11 cellular contexts compared by ENCODE assay signal in genomic region chr3:174442317-174442682, GRCh38.
DNase-seq lines count a peak whose midpoint lies in the region; ATAC-seq, FAIRE-seq and TF ChIP-seq lines count a peak whose summit lies in the region.
"Had no signal": no experiment of that assay in that cellular context is flagged by ENCODE, and none has a peak within 500 bp of the region (broad histone marks: within the 10 kb centered on the region; RNA-seq: fewer than 3 reads in every experiment).

No MANE protein-coding gene starts in this region.

- CTCF ChIA-PET in IMR-90 (lab: Yijun Ruan, JAX) = no interaction called here
- CTCF ChIA-PET in H1 (lab: Charles Lee; ENCODE audit: partially characterized antibody) = interaction anchor here (0.7 kb wide), 1 partner anchor 935 kb away, joined by 3 read pairs; no protein-coding TSS in a partner anchor

- H2BK20ac ChIP-seq in IMR-90 (ENCODE audit: low read depth, low read length) (no peak overlapping the region), H1 (ENCODE audit: low read length) (no peak overlapping the region)

- H3K23me2 ChIP-seq in H1 (ENCODE audit: low read depth, low read length) = peaks cover 7% of the 10 kb centered on the region

- H3K18ac ChIP-seq in IMR-90 (ENCODE audit: low read depth, low read length) = peak overlapping the region; percentile 99; the same call in 1 of the 2 replicates
- no peak overlapping the region for H3K18ac ChIP-seq in H1 (ENCODE audit: extremely low read depth, low read length)

- H4K8ac ChIP-seq in IMR-90 (ENCODE audit: low read depth in 2 of 2, low read length in 2 of 2) (peak overlapping the region; percentile 97), H1 (ENCODE audit: extremely low read depth, insufficient read depth, low read length) (no peak overlapping the region)

- H3K4me3 ChIP-seq in ACC112 (ENCODE audit: low read depth, low read length) (peak overlapping the region; percentile 91), IMR-90 (ENCODE audit: insufficient read depth, low read depth, low read length) (peak overlapping the region; percentile 73), H1 (ENCODE audit: extremely low read depth in 1 of 4, insufficient read depth in 2 of 4, low read depth in 3 of 4, low read length in 4 of 4) (peak overlapping the region in 1 of 4 experiments; percentile 88; a peak in 2 of 8 replicates), neuron (ENCODE audit: low read length) (peak overlapping the region; percentile 88)
- H3K4me3 ChIP-seq: mucosa of descending colon had no signal

- TF ChIP-seq POLR2A in IMR-90 (IDR thresholded peaks at IDR 0.05; ENCODE audit: low read depth, low read length) (no peak), H1 (IDR thresholded peaks at IDR 0.05; ENCODE audit: control extremely low read depth in 1 of 2, low read depth in 2 of 2, low read length in 2 of 2) (no peak)

- H3K4me1 ChIP-seq in ACC112 (ENCODE audit: control insufficient read depth, insufficient read depth, low read length, unreplicated experiment) (peaks cover 14% of the 10 kb centered on the region), IMR-90 (ENCODE audit: control insufficient read depth, insufficient read depth, low read length) (peaks cover 8% of the 10 kb centered on the region), H1 (replicated peaks in 1 of 4; ENCODE audit: control insufficient read depth in 3 of 4, insufficient read depth in 4 of 4, low read length in 3 of 4) (peaks cover 0 to 6% (median 2%) of the 10 kb centered on the region in 4 experiments; a peak in 4 of 7 replicates), neuron (ENCODE audit: insufficient read depth, low read length) (peaks cover 17% of the 10 kb centered on the region)

- H2AK9ac ChIP-seq in IMR-90 (replicated peaks; ENCODE audit: low read depth, low read length, poor library complexity) = no peak overlapping the region

- H3K4ac ChIP-seq in IMR-90 (ENCODE audit: low read depth, low read length) = peak overlapping the region; percentile 99; the same call in 1 of the 2 replicates
- H3K4ac ChIP-seq in H1 (replicated peaks; ENCODE audit: insufficient read length, low read depth, low read length) = no peak overlapping the region

- intact Hi-C loops in IMR-90 (cut with micrococcal nuclease) = loop anchor here (5.0 to 10.0 kb wide), 7 partner anchors 245 to 990 kb away; no protein-coding TSS in a partner anchor

- TF ChIP-seq EP300 in H1 (IDR thresholded peaks at IDR 0.05; ENCODE audit: borderline replicate concordance in 1 of 2, low read depth in 2 of 2, low read length in 2 of 2) = no peak

- FAIRE-seq in H1 (lab: Jason Lieb, UNC) = no peak

- TF ChIP-seq RAD21 in IMR-90 (IDR thresholded peaks at IDR 0.05; ENCODE audit: low read length) (no peak), H1 (IDR thresholded peaks at IDR 0.05 in 1 of 2, conservative IDR thresholded peaks at IDR 0.05 in 1 of 2; ENCODE audit: low read depth in 2 of 2, low read length in 2 of 2) (no peak)

- H2BK120ac ChIP-seq in IMR-90 (ENCODE audit: low read depth, low read length) = peak overlapping the region; percentile 49; the same call in 1 of the 2 replicates
- no peak overlapping the region for H2BK120ac ChIP-seq in H1 (replicated peaks; ENCODE audit: low read depth, low read length)

- no peak for ATAC-seq in IMR-90 (ENCODE audit: low read depth)
- no peak for ATAC-seq in GM21737 (IDR thresholded peaks at IDR 0.05; ENCODE audit: unreplicated experiment)
- ATAC-seq: activated T-cell treated with anti-CD3 and anti-CD28 coated beads, Interleukin-2, amount 50 U/mL, for 72 hours; mucosa of descending colon had no signal

- H2AFZ ChIP-seq in ACC112 (ENCODE audit: low read length, unreplicated experiment) = peak overlapping the region; percentile 69
- H2AFZ ChIP-seq in IMR-90 (replicated peaks; ENCODE audit: low read length, poor library complexity) = no peak overlapping the region
- no peak overlapping the region for H2AFZ ChIP-seq in H1 (ENCODE audit: low read length)
- H2AFZ ChIP-seq in neuron (ENCODE audit: low read depth, low read length) = peak overlapping the region; percentile 92

- H4K91ac ChIP-seq in IMR-90 (ENCODE audit: insufficient read depth, low read depth, low read length) (peak overlapping the region; percentile 99), H1 (replicated peaks; ENCODE audit: insufficient read length, low read length) (no peak overlapping the region)

- dilution Hi-C loops in IMR-90 (cut with HindIII; ENCODE audit: low sequenced_read_pairs, unreplicated experiment) = no loop called here

- H3K56ac ChIP-seq in IMR-90 (ENCODE audit: extremely low read depth, insufficient read depth, low read length) = peak overlapping the region; percentile 96; the same call in 1 of the 2 replicates
- no peak overlapping the region for H3K56ac ChIP-seq in H1 (replicated peaks; ENCODE audit: insufficient read length, low read depth, low read length)

- H3K27ac ChIP-seq in ACC112 (ENCODE audit: low read depth, low read length) = peak overlapping the region; percentile 98
- H3K27ac ChIP-seq in IMR-90 (ENCODE audit: insufficient read depth, low read length) = peak overlapping the region; percentile 96; the same call in 1 of the 2 replicates
- H3K27ac ChIP-seq in H1 (ENCODE audit: low read depth, low read length) = no peak overlapping the region
- no peak overlapping the region for H3K27ac ChIP-seq in substantia nigra (ENCODE audit: low read depth, low read length, poor library complexity, severe bottlenecking)

- H3K9me1 ChIP-seq in IMR-90 (ENCODE audit: insufficient read depth, low read length) = no peaks in the 10 kb centered on the region

- H2BK5ac ChIP-seq in IMR-90 (ENCODE audit: low read depth, low read length, poor library complexity, severe bottlenecking) (peak overlapping the region; percentile 100), H1 (ENCODE audit: low read depth, low read length) (no peak overlapping the region)

- no peaks in the 10 kb centered on the region for H3K36me3 ChIP-seq in ACC112 (ENCODE audit: insufficient read depth, low read length)
- H3K36me3 ChIP-seq in IMR-90 (ENCODE audit: control insufficient read depth, insufficient read depth, low read length) = no peaks in the 10 kb centered on the region
- H3K36me3 ChIP-seq in H1 (ENCODE audit: control insufficient read depth in 2 of 4, insufficient read depth in 4 of 4, low read length in 3 of 4) = no peaks in the 10 kb centered on the region
- no peaks in the 10 kb centered on the region for H3K36me3 ChIP-seq in neuron (ENCODE audit: insufficient read depth, low read length)

- peaks cover 13 to 26% of the 10 kb centered on the region in 2 experiments for H3K79me1 ChIP-seq in IMR-90 (ENCODE audit: low read depth in 1 of 2, low read length in 2 of 2)
- no peaks in the 10 kb centered on the region for H3K79me1 ChIP-seq in H1 (ENCODE audit: low read depth, low read length)

- no peak overlapping the region for H2BK12ac ChIP-seq in H1 (ENCODE audit: low read depth, low read length)

- no peak overlapping the region for H3K14ac ChIP-seq in IMR-90 (replicated peaks; ENCODE audit: low read depth, low read length)
- H3K14ac ChIP-seq in H1 (ENCODE audit: insufficient read length) = no peak overlapping the region

- H3K23ac ChIP-seq in IMR-90 (ENCODE audit: low read depth, low read length) (no peak overlapping the region), H1 (ENCODE audit: insufficient read length) (no peak overlapping the region)

- H4K5ac ChIP-seq in IMR-90 (ENCODE audit: low read depth, low read length) = peak overlapping the region; percentile 99
- H4K5ac ChIP-seq in H1 (ENCODE audit: insufficient read length, low read depth, low read length) = no peak overlapping the region

- TF ChIP-seq CTCF in IMR-90 (conservative IDR thresholded peaks at IDR 0.05; ENCODE audit: low read depth, low read length) (no peak), H1 (IDR thresholded peaks at IDR 0.05; ENCODE audit: control extremely low read depth in 1 of 3, insufficient read depth in 1 of 3, low read depth in 1 of 3, low read length in 3 of 3) (no peak)

- in situ Hi-C loops in IMR-90 (cut with MboI; ENCODE audit: low sequenced_read_pairs) = loop anchor here (10.0 kb wide), 1 partner anchor 513 kb away; no protein-coding TSS in a partner anchor

- H3K9ac ChIP-seq in IMR-90 (ENCODE audit: low read depth, low read length) (peak overlapping the region; percentile 98), H1 (replicated peaks in 1 of 4; ENCODE audit: extremely low read depth in 1 of 4, low read depth in 3 of 4, low read length in 3 of 4) (no peak overlapping the region)

- WGBS in IMR-90 (ENCODE audit: extremely low coverage in 2 of 2, insufficient read length in 1 of 2), 2 experiments = no CpG with 5 or more reads among the region's 4 CpGs
- WGBS in H1 (ENCODE audit: extremely low coverage in 1 of 2, insufficient coverage in 1 of 2, insufficient read length in 1 of 2, insufficient replicate concordance in 2 of 2, low coverage in 1 of 2, low lambda C conversion rate in 2 of 2, missing lambda C conversion rate in 1 of 2), 2 experiments = 92% methylated on average over 4 of the region's 4 CpGs; no CpG with 5 or more reads in 1 of the 2 experiments

- H3K79me2 ChIP-seq in ACC112 (ENCODE audit: control insufficient read depth, insufficient read depth, low read length, unreplicated experiment) = peaks cover 35% of the 10 kb centered on the region
- H3K79me2 ChIP-seq in H1 (ENCODE audit: control insufficient read depth in 1 of 2, insufficient read depth in 2 of 2, low read length in 2 of 2) = no peaks in the 10 kb centered on the region

- H3K4me2 ChIP-seq in IMR-90 (ENCODE audit: low read depth, low read length) (peak overlapping the region; percentile 95), H1 (ENCODE audit: insufficient read depth in 1 of 2, low read depth in 2 of 2, low read length in 2 of 2) (peak overlapping the region; percentile 86 to 94; a peak in 3 of 4 replicates)

- H2BK15ac ChIP-seq in IMR-90 (ENCODE audit: low read depth, low read length) = peak overlapping the region; percentile 99; the same call in 2 of the 3 replicates
- no peak overlapping the region for H2BK15ac ChIP-seq in H1 (ENCODE audit: low read length)

- H2AK5ac ChIP-seq in IMR-90 (ENCODE audit: low read depth, low read length) (no peak overlapping the region), H1 (ENCODE audit: low read depth, low read length) (no peak overlapping the region)

- POLR2A ChIA-PET in IMR-90 (lab: Charles Lee; ENCODE audit: unreplicated experiment) = no interaction called here
- POLR2A ChIA-PET in H1 (lab: Charles Lee; ENCODE audit: partially characterized antibody) = interaction anchor here (3.6 kb wide), 1 partner anchor 98 kb away, joined by 18 read pairs; no protein-coding TSS in a partner anchor

- no peaks in the 10 kb centered on the region for H4K20me1 ChIP-seq in IMR-90 (ENCODE audit: insufficient read depth, low read length)
- no peaks in the 10 kb centered on the region for H4K20me1 ChIP-seq in H1 (replicated peaks in 1 of 2; ENCODE audit: control insufficient read depth in 1 of 2, insufficient read depth in 2 of 2, low read length in 2 of 2)

- BruUV-seq in IMR-90 (replicated peaks; lab: Mats Ljungman, UMichigan) = no TSS peak

- H3K9me3 ChIP-seq in IMR-90 (ENCODE audit: control insufficient read depth, insufficient read depth, low read length) (no peaks in the 10 kb centered on the region), H1 (ENCODE audit: insufficient read depth in 2 of 2, low read depth in 1 of 2, low read length in 1 of 2) (no peaks in the 10 kb centered on the region; a peak in 1 of 4 replicates), neuron (ENCODE audit: low read length) (no peaks in the 10 kb centered on the region)

- DNase-seq in IMR-90 (no peak), H1 (ENCODE audit: low read depth in 1 of 2, low spot score in 2 of 2) (no peak), GDM1 (lab: John Stamatoyannopoulos, UW) (no peak), NCI-H345 treated with DMSO at 0.1 percent for 48 hours (lab: John Stamatoyannopoulos, UW; ENCODE audit: unreplicated experiment) (no peak), substantia nigra (lab: John Stamatoyannopoulos, UW) (no peak)
- DNase-seq: activated T-cell treated with anti-CD3 and anti-CD28 coated beads, Interleukin-2, amount 50 U/mL, for 72 hours; mucosa of descending colon; NCI-H526 had no signal

- H3K27me3 ChIP-seq in ACC112 (ENCODE audit: insufficient read depth, low read length) = no peaks in the 10 kb centered on the region
- H3K27me3 ChIP-seq in IMR-90 (ENCODE audit: control insufficient read depth, insufficient read depth, low read length) = no peaks in the 10 kb centered on the region
- H3K27me3 ChIP-seq in H1 (replicated peaks in 1 of 4; ENCODE audit: control insufficient read depth in 3 of 4, extremely low read depth in 1 of 4, insufficient read depth in 3 of 4, low read length in 3 of 4) = no peaks in the 10 kb centered on the region
- no peaks in the 10 kb centered on the region for H3K27me3 ChIP-seq in neuron (ENCODE audit: insufficient read depth, low read length)

Comparison
In these comparisons a context has a peak if more than half of its experiments do, and no peak if none do; other contexts are left out.
1. H2AFZ ChIP-seq: peak in ACC112 (single experiment) and neuron (single experiment); none in IMR-90 (single experiment) and H1 (single experiment).
2. H3K27ac ChIP-seq: peak in ACC112 (single experiment) and IMR-90 (single experiment); none in H1 (single experiment) and substantia nigra (single experiment).